In genomic region chr20:31608256-31608980, GRCh38 we compare ENCODE assay signal across 9 cellular contexts. TPM values are rescaled to one million over a fixed set of nuclear protein-coding genes. Genes with fewer than 3 reads are reported as not detected.
DNase-seq lines count a peak whose midpoint lies in the region; ATAC-seq, FAIRE-seq and TF ChIP-seq lines count a peak whose summit lies in the region.
"Had no signal": no experiment of that assay in that cellular context is flagged by ENCODE, and none has a peak within 500 bp of the region (broad histone marks: within the 10 kb centered on the region; RNA-seq: fewer than 3 reads in every experiment).

No MANE protein-coding gene starts in this region.

- H3K4me1 ChIP-seq in foreskin keratinocyte = peaks cover 24% of the 10 kb centered on the region
- H3K4me1 ChIP-seq in neuronal stem cell (ENCODE audit: control insufficient read depth in 2 of 2, insufficient read depth in 1 of 2, low read depth in 1 of 2, low read length in 2 of 2) = peaks cover 22 to 36% of the 10 kb centered on the region in 2 donors

- ATAC-seq in foreskin keratinocyte (peak; percentile 4), GM21515 (IDR thresholded peaks at IDR 0.05; ENCODE audit: unreplicated experiment) (no peak), HG03045 (IDR thresholded peaks at IDR 0.05; ENCODE audit: unreplicated experiment) (no peak)

- no peak overlapping the region for H3K4ac ChIP-seq in neuronal stem cell (ENCODE audit: low read length)

- H3K4me2 ChIP-seq in neuronal stem cell (ENCODE audit: insufficient read depth, low read length, poor library complexity, severe bottlenecking) = peak overlapping the region; percentile 49

- no peak overlapping the region for H2AK5ac ChIP-seq in neuronal stem cell (ENCODE audit: low read depth, low read length)

- H2BK15ac ChIP-seq in neuronal stem cell (ENCODE audit: low read length) = peak overlapping the region; percentile 50

- H3K18ac ChIP-seq in neuronal stem cell (ENCODE audit: low read length) = peak overlapping the region; percentile 73

- no peak overlapping the region for H3K9ac ChIP-seq in neuronal stem cell (ENCODE audit: low read depth, low read length, poor library complexity)

- peak overlapping the region; percentile 56 for H3K23ac ChIP-seq in neuronal stem cell (ENCODE audit: low read depth, low read length, poor library complexity)

- peak overlapping the region in 1 of 2 donors; percentile 5 for H3K4me3 ChIP-seq in neuronal stem cell (ENCODE audit: low read length in 2 of 2)

- peak overlapping the region; percentile 64 for H2BK120ac ChIP-seq in neuronal stem cell (ENCODE audit: low read depth, low read length)

- peaks cover 0 to 1% of the 10 kb centered on the region in 2 donors for H3K36me3 ChIP-seq in neuronal stem cell (replicated peaks in 1 of 2; ENCODE audit: control insufficient read depth in 2 of 2, insufficient read depth in 2 of 2, low read length in 2 of 2)

- H2BK5ac ChIP-seq in neuronal stem cell (ENCODE audit: low read length) = no peak overlapping the region

- WGBS in neuronal stem cell (ENCODE audit: extremely low coverage in 2 of 2, insufficient read length in 2 of 2, insufficient replicate concordance in 1 of 2), 2 donors = no CpG with 5 or more reads among the region's 46 CpGs

- H3K79me1 ChIP-seq in neuronal stem cell (ENCODE audit: low read depth, low read length) = no peaks in the 10 kb centered on the region

- no peak for FAIRE-seq in GM19239 (lab: Jason Lieb, UNC)

- H3K9me3 ChIP-seq in neuronal stem cell (replicated peaks in 1 of 2; ENCODE audit: control insufficient read depth in 2 of 2, insufficient read depth in 1 of 2, low read depth in 1 of 2, low read length in 2 of 2) = no peaks in the 10 kb centered on the region

- H4K8ac ChIP-seq in neuronal stem cell (ENCODE audit: low read depth, low read length) = no peak overlapping the region

- no peak for TF ChIP-seq CTCF in foreskin keratinocyte (conservative IDR thresholded peaks at IDR 0.05)

- peak overlapping the region; percentile 86 for H2AFZ ChIP-seq in neuronal stem cell (ENCODE audit: low read length)

- H3K27me3 ChIP-seq in foreskin keratinocyte = no peaks in the 10 kb centered on the region
- H3K27me3 ChIP-seq in neuronal stem cell (ENCODE audit: control insufficient read depth in 3 of 3, insufficient read depth in 3 of 3, low read depth in 1 of 3, low read length in 3 of 3) = peaks cover 0 to 47% (median 13%) of the 10 kb centered on the region in 3 experiments

- DNase-seq in AG20443 (ENCODE audit: low spot score) (peak; percentile 73), LoVo (ENCODE audit: low spot score) (peak; percentile 90), SHP77 (lab: John Stamatoyannopoulos, UW) (peak; percentile 89 to 93), foreskin keratinocyte (no peak), neuronal stem cell (ENCODE audit: low spot score) (peak; percentile 64), GM19239 (ENCODE audit: insufficient read length, low spot score) (no peak)

- no peak overlapping the region for H3K14ac ChIP-seq in neuronal stem cell (ENCODE audit: low read length)

- no peak overlapping the region for H3K27ac ChIP-seq in foreskin keratinocyte
- peak overlapping the region; percentile 55 for H3K27ac ChIP-seq in neuronal stem cell (replicated peaks; ENCODE audit: low read length)

- H4K91ac ChIP-seq in neuronal stem cell (ENCODE audit: low read depth, low read length, poor library complexity) = no peak overlapping the region

- no peak overlapping the region for H2BK12ac ChIP-seq in neuronal stem cell (ENCODE audit: low read length)

RNA-seq across cellular contexts. Expression of gene ID1, which starts 3.3 kb away (rescaled TPM):
- 18.8 and 27.9 TPM in 2 replicates for total RNA-seq in foreskin keratinocyte
- polyA plus RNA-seq in foreskin keratinocyte = 21.4 and 31.9 TPM in 2 replicates
- polyA plus RNA-seq in neuronal stem cell (2013, experiment 1 of 2) = 60.4 TPM
- 58.3 TPM for polyA plus RNA-seq in neuronal stem cell (2013, experiment 2 of 2)

RNA-seq across cellular contexts. Expression of gene COX4I2, which starts 29.3 kb away (rescaled TPM):
- total RNA-seq in foreskin keratinocyte = not detected in 2 replicates
- polyA plus RNA-seq in foreskin keratinocyte = not detected in 2 replicates
- polyA plus RNA-seq in neuronal stem cell (2013, experiment 1 of 2) = 0.10 TPM
- not detected for polyA plus RNA-seq in neuronal stem cell (2013, experiment 2 of 2)
- total RNA-seq: temporal lobe had no signal

Comparison
In these comparisons a context has a peak if more than half of its experiments do, and no peak if none do; other contexts are left out.
1. DNase-seq: peak in AG20443 (single experiment), LoVo (single experiment), SHP77 (2 of 2) and neuronal stem cell (single experiment); none in foreskin keratinocyte (0 of 2) and GM19239 (single experiment).